ENCODE assay signal across 8 cellular contexts in genomic region chr3:63864008-63864871, GRCh38. TPM values are rescaled to one million over a fixed set of nuclear protein-coding genes. Genes with fewer than 3 reads are reported as not detected.
DNase-seq lines count a peak whose midpoint lies in the region; ATAC-seq, FAIRE-seq and TF ChIP-seq lines count a peak whose summit lies in the region.

No MANE protein-coding gene starts in this region.

- CTCF ChIA-PET in BJ (lab: Yijun Ruan, JAX), result interaction anchor here (1.2 to 1.4 kb wide), 3 partner anchors 9 to 97 kb away, joined by 3 to 4 read pairs (median 3); no protein-coding TSS in a partner anchor

- peak; percentile 63 for ATAC-seq in HG03354 (IDR thresholded peaks at IDR 0.05; ENCODE audit: poor library complexity, severe bottlenecking, unreplicated experiment)

- H3K36me3 ChIP-seq in BJ (ENCODE audit: control insufficient read depth, insufficient read depth, low read length) (no peaks in the 10 kb centered on the region), brain microvascular endothelial cell (replicated peaks) (no peaks in the 10 kb centered on the region)

- DNase-seq in BJ (ENCODE audit: low read depth), result no peak
- peak; percentile 57 for DNase-seq in GM19239 (ENCODE audit: insufficient read length, low spot score)
- DNase-seq in T-helper 22 cell (ENCODE audit: low read depth), result peak; percentile 30
- DNase-seq in brain microvascular endothelial cell, result no peak
- peak; percentile 56 for DNase-seq in islet precursor cell
- peak in 2 of 3 donors; percentile 23 to 29 for DNase-seq in stimulated activated CD4-positive, alpha-beta T cell treated with anti-CD3 and anti-CD28 coated beads, Interleukin-12 subunit alpha, Interleukin-12 subunit beta, amount 100 ng/mL, for 48 hours (ENCODE audit: low read depth in 2 of 3, low spot score in 1 of 3)
- no peak for DNase-seq in NCI-H774 (lab: John Stamatoyannopoulos, UW)

- H3K27ac ChIP-seq in brain microvascular endothelial cell, result peak overlapping the region; percentile 78

- H3K4me3 ChIP-seq in BJ (ENCODE audit: low read depth, low read length) (peak overlapping the region; percentile 95), brain microvascular endothelial cell (ENCODE audit: low read depth, low read length) (peak overlapping the region; percentile 70)

- POLR2A ChIA-PET in BJ (lab: Charles Lee), result no interaction called here

- no peak for TF ChIP-seq CTCF in BJ (IDR thresholded peaks at IDR 0.05; ENCODE audit: insufficient read depth, low read depth, low read length)
- TF ChIP-seq CTCF in brain microvascular endothelial cell (IDR thresholded peaks at IDR 0.05; ENCODE audit: low read depth, low read length, missing control alignments), result no peak

- H3K27me3 ChIP-seq in BJ (ENCODE audit: control insufficient read depth, insufficient read depth, low read length), result no peaks in the 10 kb centered on the region
- no peaks in the 10 kb centered on the region for H3K27me3 ChIP-seq in brain microvascular endothelial cell (replicated peaks)

- peak; percentile 81 for FAIRE-seq in GM19239 (lab: Jason Lieb, UNC)

- in situ Hi-C loops in brain microvascular endothelial cell (cut with HindIII; ENCODE audit: low pct_ligation_motif_present, low sequenced_read_pairs), result no loop called here

RNA-seq across cellular contexts. Expression of gene ATXN7, which starts 0.6 kb away (rescaled TPM):
- 11.8 and 15.0 TPM in 2 replicates for polyA plus RNA-seq in BJ (2011; rRNA removed)
- 35.9 and 48.5 TPM in 2 replicates for polyA minus RNA-seq in BJ (2011; rRNA and poly(A)+ RNA removed)

RNA-seq across cellular contexts. Expression of gene THOC7, which starts 0.6 kb away (rescaled TPM):
- 22.2 and 52.0 TPM in 2 replicates for polyA plus RNA-seq in BJ (2011; rRNA removed)
- polyA minus RNA-seq in BJ (2011; rRNA and poly(A)+ RNA removed), result 3.5 and 5.0 TPM in 2 replicates

RNA-seq across cellular contexts. Expression of gene C3orf49, which starts 45.1 kb away (rescaled TPM):
- polyA plus RNA-seq in BJ (2011; rRNA removed), result not detected in 2 replicates
- polyA minus RNA-seq in BJ (2011; rRNA and poly(A)+ RNA removed), result not detected in 2 replicates

RNA-seq across cellular contexts. Expression of gene SCAANT1, which starts 47.9 kb away (rescaled TPM):
- polyA plus RNA-seq in BJ (2011; rRNA removed), result not detected in 2 replicates
- not detected in 2 replicates for polyA minus RNA-seq in BJ (2011; rRNA and poly(A)+ RNA removed)

Comparison
In these comparisons a context has a peak if more than half of its experiments do, and no peak if none do; other contexts are left out.
1. DNase-seq: peak in GM19239 (single experiment), T-helper 22 cell (single experiment), islet precursor cell (single experiment) and stimulated activated CD4-positive, alpha-beta T cell treated with anti-CD3 and anti-CD28 coated beads, Interleukin-12 subunit alpha, Interleukin-12 subunit beta, amount 100 ng/mL, for 48 hours (2 of 3); none in BJ (single experiment), brain microvascular endothelial cell (single experiment) and NCI-H774 (single experiment).